ENCODE assay signal across 8 cellular contexts in the genomic region with DNA sequence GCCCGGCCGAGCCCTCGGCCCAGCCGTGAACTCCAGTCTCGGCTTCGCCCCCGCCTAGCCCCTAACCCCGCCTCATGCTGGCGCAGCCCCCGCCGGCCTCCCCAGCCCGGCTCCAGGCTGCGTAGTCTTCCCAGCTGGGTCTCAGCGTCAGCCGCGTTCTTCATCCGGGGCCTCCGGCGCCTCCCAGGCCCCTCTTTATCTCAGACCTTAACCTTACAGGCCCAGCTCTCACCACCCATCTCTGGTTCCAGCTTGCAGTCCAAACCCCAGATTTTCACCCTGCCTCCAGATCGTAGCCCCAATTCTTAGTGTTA. TPM values are rescaled to one million over a fixed set of nuclear protein-coding genes. Genes with fewer than 3 reads are reported as not detected.
A peak's percentile ranks its signal among the peaks of the same experiment; 100 is the strongest.
DNase-seq lines count a peak whose midpoint lies in the region; ATAC-seq and TF ChIP-seq lines count a peak whose summit lies in the region.

A gene with protein sequence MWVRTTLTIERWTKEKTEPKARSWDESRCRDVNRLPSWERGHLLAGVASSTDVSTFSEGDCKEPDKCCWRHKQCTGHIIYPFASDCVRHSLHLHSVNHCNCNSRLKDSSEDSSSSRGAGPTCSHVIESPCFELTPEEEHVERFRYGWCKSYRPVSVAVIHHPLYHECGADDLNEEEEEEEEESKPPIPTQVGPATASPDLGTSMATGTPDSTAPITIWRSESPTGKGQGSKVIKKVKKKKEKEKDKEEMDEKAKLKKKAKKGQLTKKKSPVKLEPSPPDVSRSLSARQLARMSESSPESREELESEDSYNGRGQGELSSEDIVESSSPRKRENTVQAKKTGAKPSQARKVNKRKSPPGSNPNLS (minus strand): TSS at position 166 of the 314 bp plus-strand sequence. CDS start 228 bp downstream, outside the sequence.

- H3K36me3 Mint-ChIP-seq in T-helper 2 cell treated with Interferon-gamma antibody and Interleukin-4, amounts not matched to agents 5 μg/mL and 100 μg/mL, for 36 hours (ENCODE audit: low read depth) = peaks cover 6% of the 10 kb centered on the region

- DNase-seq in DND-41 = no peak
- DNase-seq in HAP-1 (ENCODE audit: low spot score in 2 of 2) = peak in 1 of 2 experiments; percentile 20
- no peak for DNase-seq in T-helper 2 cell treated with Interferon-gamma antibody and Interleukin-4, amounts not matched to agents 5 μg/mL and 100 μg/mL, for 36 hours (ENCODE audit: low spot score)
- DNase-seq in trophoblast cell = no peak
- DNase-seq in cerebellum (ENCODE audit: low spot score) = no peak

- H3K23ac ChIP-seq in trophoblast cell (ENCODE audit: low read length) = no peak within 1 kb of the TSS

- H2AK5ac ChIP-seq in trophoblast cell (ENCODE audit: low read length) = peak within 1 kb of the TSS; percentile 89

- no CpG with 5 or more reads among the region's 20 CpGs for WGBS in trophoblast cell (ENCODE audit: extremely low coverage, insufficient coverage, insufficient read length)

- H4K91ac ChIP-seq in trophoblast cell (ENCODE audit: low read depth, low read length) = peak within 1 kb of the TSS; percentile 99

- H3K4ac ChIP-seq in trophoblast cell (ENCODE audit: low read depth, low read length) = peak within 1 kb of the TSS; percentile 85

- H2BK5ac ChIP-seq in trophoblast cell (ENCODE audit: low read depth, low read length, poor library complexity) = peak within 1 kb of the TSS; percentile 93

- H4K12ac ChIP-seq in trophoblast cell (ENCODE audit: low read depth, low read length) = peak within 1 kb of the TSS; percentile 94

- peaks cover 10% of the 10 kb centered on the region for H3K79me2 ChIP-seq in DND-41 (ENCODE audit: insufficient read depth, low read length)
- peaks cover 11% of the 10 kb centered on the region for H3K79me2 ChIP-seq in trophoblast cell (ENCODE audit: control insufficient read depth, insufficient read depth, low read length, poor library complexity)

- H3K9me3 Mint-ChIP-seq in T-helper 2 cell treated with Interferon-gamma antibody and Interleukin-4, amounts not matched to agents 5 μg/mL and 100 μg/mL, for 36 hours = no peaks in the 10 kb centered on the region

- H3K18ac ChIP-seq in trophoblast cell (ENCODE audit: low read length) = peak within 1 kb of the TSS; percentile 93

- H3K27ac Mint-ChIP-seq in T-helper 2 cell treated with Interferon-gamma antibody and Interleukin-4, amounts not matched to agents 5 μg/mL and 100 μg/mL, for 36 hours = peak within 1 kb of the TSS; percentile 93

- H4K20me1 ChIP-seq in DND-41 (ENCODE audit: insufficient read depth, low read length) = no peaks in the 10 kb centered on the region

- TF ChIP-seq CTCF in DND-41 (IDR thresholded peaks at IDR 0.05; ENCODE audit: borderline replicate concordance, extremely low read depth, low read length, poor library complexity, severe bottlenecking) = no peak

- H3K4me3 ChIP-seq in DND-41 (ENCODE audit: low read depth in 1 of 2, low read length in 2 of 2) (peak within 1 kb of the TSS; percentile 37 to 58; a peak in 3 of 4 replicates), HAP-1 (peak within 1 kb of the TSS; percentile 63), trophoblast cell (ENCODE audit: low read depth, low read length) (peak within 1 kb of the TSS; percentile 76)

- ATAC-seq in DND-41 (ENCODE audit: insufficient read depth, low read depth) (peak; percentile 58), esophagus mucosa (peak; percentile 19), GM21526 (IDR thresholded peaks at IDR 0.05; ENCODE audit: low FRiP score, unreplicated experiment) (no peak), HG02623 (IDR thresholded peaks at IDR 0.05; ENCODE audit: unreplicated experiment) (no peak)

- peak within 1 kb of the TSS; percentile 69 for H3K4me2 ChIP-seq in DND-41 (ENCODE audit: insufficient read depth, low read length)
- peak within 1 kb of the TSS; percentile 86 for H3K4me2 ChIP-seq in trophoblast cell (ENCODE audit: low read length)

- in situ Hi-C loops in HAP-1 (cut with MboI; ENCODE audit: low sequenced_read_pairs) = no loop called here

- H2AFZ ChIP-seq in DND-41 (ENCODE audit: low read depth, low read length) = peak within 1 kb of the TSS; percentile 83
- peak within 1 kb of the TSS; percentile 74 for H2AFZ ChIP-seq in trophoblast cell (ENCODE audit: insufficient read depth, low read length, poor library complexity)

- H3K27me3 ChIP-seq in DND-41 (ENCODE audit: insufficient read depth, low read length, poor library complexity) (no peaks in the 10 kb centered on the region), HAP-1 (ENCODE audit: low read depth) (no peaks in the 10 kb centered on the region), trophoblast cell (ENCODE audit: insufficient read depth, low read length) (no peaks in the 10 kb centered on the region)

- peak within 1 kb of the TSS; percentile 29 for H2BK12ac ChIP-seq in trophoblast cell (ENCODE audit: low read length)

- peaks cover 16% of the 10 kb centered on the region for H3K79me1 ChIP-seq in trophoblast cell (ENCODE audit: low read length)

- H3K9me3 ChIP-seq in DND-41 (ENCODE audit: insufficient read depth, low read length, severe bottlenecking) (no peaks in the 10 kb centered on the region), HAP-1 (no peaks in the 10 kb centered on the region; the same call in 1 of the 2 replicates), trophoblast cell (ENCODE audit: insufficient read depth, low read depth, low read length) (peaks cover 5% of the 10 kb centered on the region)

- H3K14ac ChIP-seq in trophoblast cell (ENCODE audit: low read length) = peak within 1 kb of the TSS; percentile 94

- H3K4me1 ChIP-seq in DND-41 (ENCODE audit: insufficient read depth, low read length) = peaks cover 28% of the 10 kb centered on the region
- H3K4me1 ChIP-seq in HAP-1 = peaks cover 25% of the 10 kb centered on the region
- peaks cover 18 to 22% of the 10 kb centered on the region in 2 experiments for H3K4me1 ChIP-seq in trophoblast cell (ENCODE audit: control insufficient read depth in 1 of 2, insufficient read depth in 2 of 2, low read length in 2 of 2)

- peak within 1 kb of the TSS; percentile 84 for H3K27ac ChIP-seq in DND-41 (ENCODE audit: low read length)
- H3K27ac ChIP-seq in trophoblast cell (ENCODE audit: low read depth, low read length) = peak within 1 kb of the TSS; percentile 98

- H3K9ac ChIP-seq in DND-41 (ENCODE audit: low read depth, low read length) (peak within 1 kb of the TSS; percentile 68), trophoblast cell (ENCODE audit: low read length) (peak within 1 kb of the TSS; percentile 85)

- H3K36me3 ChIP-seq in DND-41 (ENCODE audit: insufficient read depth, low read length) (no peaks in the 10 kb centered on the region), HAP-1 (replicated peaks) (no peaks in the 10 kb centered on the region), trophoblast cell (ENCODE audit: control insufficient read depth in 1 of 2, insufficient read depth in 2 of 2, low read length in 2 of 2) (peaks cover 26 to 31% of the 10 kb centered on the region in 2 experiments)

- H3K4me1 Mint-ChIP-seq in T-helper 2 cell treated with Interferon-gamma antibody and Interleukin-4, amounts not matched to agents 5 μg/mL and 100 μg/mL, for 36 hours (ENCODE audit: low read depth) = peaks cover 14% of the 10 kb centered on the region

- peak within 1 kb of the TSS; percentile 82 for H3K4me3 Mint-ChIP-seq in T-helper 2 cell treated with Interferon-gamma antibody and Interleukin-4, amounts not matched to agents 5 μg/mL and 100 μg/mL, for 36 hours

- peak within 1 kb of the TSS; percentile 77 for H2BK120ac ChIP-seq in trophoblast cell (ENCODE audit: insufficient read depth, low read length, poor library complexity)

- H3K27me3 Mint-ChIP-seq in T-helper 2 cell treated with Interferon-gamma antibody and Interleukin-4, amounts not matched to agents 5 μg/mL and 100 μg/mL, for 36 hours (ENCODE audit: low read depth) = peaks cover 18% of the 10 kb centered on the region

- H4K8ac ChIP-seq in trophoblast cell (ENCODE audit: low read depth, low read length) = peak within 1 kb of the TSS; percentile 98

RNA-seq across cellular contexts. Expression of the gene that starts here (rescaled TPM):
- 0.64 TPM for total RNA-seq in esophagus mucosa
- polyA plus RNA-seq in trophoblast cell (2013) = 5.4 and 5.7 TPM in 2 replicates
- 6.1 TPM for total RNA-seq in cerebellum

Comparison
In these comparisons a context has a peak if more than half of its experiments do, and no peak if none do; other contexts are left out.
1. Peak in ATAC-seq in esophagus mucosa; RNA of the gene not detected or under 1 TPM.